In the genomic region with DNA sequence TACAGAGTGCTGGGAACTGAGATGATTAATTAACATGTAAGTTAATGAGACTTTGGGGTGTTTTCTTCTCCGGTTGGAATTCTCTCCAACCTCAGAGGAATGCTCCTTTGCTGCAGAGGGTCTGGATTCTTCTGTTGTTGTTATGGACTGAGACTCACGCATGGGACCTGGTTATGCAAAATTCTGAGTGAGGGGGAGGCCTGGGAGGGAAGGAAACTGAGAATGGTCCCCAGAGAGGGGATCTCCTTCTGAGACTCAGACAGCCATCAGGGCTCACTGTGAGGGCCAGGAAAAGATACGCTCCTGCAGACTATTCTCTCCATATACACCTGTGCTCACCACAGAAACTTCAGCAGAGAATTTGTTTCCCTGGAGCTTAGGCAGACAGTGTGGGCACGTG, we compare ENCODE assay signal across 34 cellular contexts. TPM values are rescaled to one million over a fixed set of nuclear protein-coding genes. Genes with fewer than 3 reads are reported as not detected.
"Had no signal": no experiment of that assay in that cellular context is flagged by ENCODE, and none has a peak within 500 bp of the region (broad histone marks: within the 10 kb centered on the region; RNA-seq: fewer than 3 reads in every experiment).

No MANE protein-coding gene starts in this region.

- H3K36me3 ChIP-seq: ovary had no signal

- H3K27me3 ChIP-seq: heart left ventricle, left lung, ovary, stomach, thyroid gland had no signal

- H3K36me3 Mint-ChIP-seq: activated naive CD4-positive, alpha-beta T cell treated with anti-CD3 and anti-CD28 coated beads, Interleukin-2, amount 10 ng/mL, durations not matched to agents 7 days and 5 days had no signal

- DNase-seq: activated CD4-positive, alpha-beta T cell treated with anti-CD3 and anti-CD28 coated beads for 36 hours; activated CD4-positive, alpha-beta T cell treated with anti-CD3 and anti-CD28 coated beads, Interleukin-2, amount 50 U/mL, for 4 hours; activated CD4-positive, CD25-positive, alpha-beta regulatory T cell; activated effector memory CD4-positive, alpha-beta T cell treated with anti-CD3 and anti-CD28 coated beads, Interleukin-2, amount 50 U/mL, for 16 hours; activated naive CD4-positive, alpha-beta T cell treated with anti-CD3 and anti-CD28 coated beads, Interleukin-2, amount 10 ng/mL, durations not matched to agents 7 days and 5 days; activated T-cell treated with anti-CD3 and anti-CD28 coated beads for 4 hours; amniotic stem cell; caudate nucleus; cortex of kidney; foreskin fibroblast; heart left ventricle; kidney glomerular epithelial cell; left lung; mesendoderm; naive thymus-derived CD4-positive, alpha-beta T cell; ovary; retina; stimulated activated CD4-positive, alpha-beta T cell treated with anti-CD3 and anti-CD28 coated beads, Interleukin-12 subunit alpha, Interleukin-12 subunit beta, amount 100 ng/mL, for 4 hours; stimulated activated CD4-positive, alpha-beta T cell treated with anti-CD3 and anti-CD28 coated beads, Interleukin-4, amount 100 ng/mL, for 24 hours; stimulated activated CD8-positive, alpha-beta memory T cell treated with anti-CD3 and anti-CD28 coated beads, Interleukin-4, amount 100 ng/mL, for 48 hours; stimulated activated naive B cell treated with anti-CD40 and anti-IgM and Interleukin-4, amounts not matched to agents 10 μg/mL and 1 μg/mL and 100 μg/mL, for 72 hours; stomach; T-helper 1 cell; thyroid gland had no signal

- ATAC-seq: activated CD4-positive, alpha-beta T cell treated with anti-CD3 and anti-CD28 coated beads for 36 hours; esophagus mucosa; heart left ventricle; left lung; naive thymus-derived CD4-positive, alpha-beta T cell; sciatic nerve; stimulated activated naive B cell treated with anti-CD40 and anti-IgM and Interleukin-4, amounts not matched to agents 10 μg/mL and 1 μg/mL and 100 μg/mL, for 72 hours had no signal

- H3K4me3 ChIP-seq: heart left ventricle, left lung, lung, ovary, skin epidermis, stomach, thyroid gland had no signal

- H3K4me1 ChIP-seq: heart left ventricle, left lung, stomach, thyroid gland had no signal

- H3K4me1 Mint-ChIP-seq: activated CD4-positive, alpha-beta T cell treated with anti-CD3 and anti-CD28 coated beads for 36 hours; activated naive CD4-positive, alpha-beta T cell treated with anti-CD3 and anti-CD28 coated beads, Interleukin-2, amount 10 ng/mL, durations not matched to agents 7 days and 5 days; naive thymus-derived CD4-positive, alpha-beta T cell had no signal

- H3K9me3 ChIP-seq: heart left ventricle, left lung, ovary, stomach, thyroid gland had no signal

- H3K9me3 Mint-ChIP-seq: activated naive CD4-positive, alpha-beta T cell treated with anti-CD3 and anti-CD28 coated beads, Interleukin-2, amount 10 ng/mL, durations not matched to agents 7 days and 5 days; activated T-helper 1 cell treated with anti-CD3 and anti-CD28 coated beads, Interleukin-12 subunit alpha, Interleukin-12 subunit beta, Interleukin-2, Interleukin-4 antibody, amounts not matched to agents 30 ng/mL and 10 ng/mL and 1 ng/mL, durations not matched to agents 14 hours and 24 hours and 36 hours; stimulated activated naive B cell treated with anti-CD40 and anti-IgM and Interleukin-4, amounts not matched to agents 10 μg/mL and 1 μg/mL and 100 μg/mL, for 72 hours; T-helper 2 cell treated with Interferon-gamma antibody and Interleukin-4, amounts not matched to agents 5 μg/mL and 100 μg/mL, for 36 hours had no signal

- H3K27me3 Mint-ChIP-seq: activated CD4-positive, alpha-beta T cell treated with anti-CD3 and anti-CD28 coated beads for 36 hours; activated naive CD4-positive, alpha-beta T cell treated with anti-CD3 and anti-CD28 coated beads, Interleukin-2, amount 10 ng/mL, durations not matched to agents 7 days and 5 days; naive thymus-derived CD4-positive, alpha-beta T cell; stimulated activated naive B cell treated with anti-CD40 and anti-IgM and Interleukin-4, amounts not matched to agents 10 μg/mL and 1 μg/mL and 100 μg/mL, for 72 hours had no signal

- H3K4me3 Mint-ChIP-seq: activated CD4-positive, alpha-beta T cell treated with anti-CD3 and anti-CD28 coated beads for 36 hours; activated naive CD4-positive, alpha-beta T cell treated with anti-CD3 and anti-CD28 coated beads, Interleukin-2, amount 10 ng/mL, durations not matched to agents 7 days and 5 days; activated T-helper 1 cell treated with anti-CD3 and anti-CD28 coated beads, Interleukin-12 subunit alpha, Interleukin-12 subunit beta, Interleukin-2, Interleukin-4 antibody, amounts not matched to agents 30 ng/mL and 10 ng/mL and 1 ng/mL, durations not matched to agents 14 hours and 24 hours and 36 hours; naive thymus-derived CD4-positive, alpha-beta T cell; stimulated activated naive B cell treated with anti-CD40 and anti-IgM and Interleukin-4, amounts not matched to agents 10 μg/mL and 1 μg/mL and 100 μg/mL, for 72 hours; T-helper 2 cell treated with Interferon-gamma antibody and Interleukin-4, amounts not matched to agents 5 μg/mL and 100 μg/mL, for 36 hours had no signal

- H3K27ac ChIP-seq: heart left ventricle, left lung, ovary, skin epidermis, stomach, thyroid gland had no signal

- H3K27ac Mint-ChIP-seq: activated CD4-positive, alpha-beta T cell treated with anti-CD3 and anti-CD28 coated beads for 36 hours; activated naive CD4-positive, alpha-beta T cell treated with anti-CD3 and anti-CD28 coated beads, Interleukin-2, amount 10 ng/mL, durations not matched to agents 7 days and 5 days; activated T-helper 1 cell treated with anti-CD3 and anti-CD28 coated beads, Interleukin-12 subunit alpha, Interleukin-12 subunit beta, Interleukin-2, Interleukin-4 antibody, amounts not matched to agents 30 ng/mL and 10 ng/mL and 1 ng/mL, durations not matched to agents 14 hours and 24 hours and 36 hours; progenitor cell of endocrine pancreas; T-helper 2 cell treated with Interferon-gamma antibody and Interleukin-4, amounts not matched to agents 5 μg/mL and 100 μg/mL, for 36 hours had no signal

RNA-seq across cellular contexts. Expression of a gene that starts 56.3 kb away (rescaled TPM):
- total RNA-seq: activated T-helper 1 cell treated with anti-CD3 and anti-CD28 coated beads, Interleukin-12 subunit alpha, Interleukin-12 subunit beta, Interleukin-2, Interleukin-4 antibody, amounts not matched to agents 30 ng/mL and 10 ng/mL and 1 ng/mL, durations not matched to agents 14 hours and 24 hours and 36 hours; chondrocyte; esophagus mucosa; heart left ventricle; left lung; lung; ovary; progenitor cell of endocrine pancreas; sciatic nerve; stomach; thyroid gland; urinary bladder had no signal
- polyA plus RNA-seq: heart left ventricle, lung, neural cell, ovary, stomach, urinary bladder had no signal
